Comparison of ENCODE assay signal across 1 cellular context in genomic region chr15:38297623-38298388, GRCh38.
TF ChIP-seq lines count a peak whose summit lies in the region.

No MANE protein-coding gene starts in this region.

TF ChIP-seq in GM12878, 131 proteins besides CTCF, POLR2A, EP300 and RAD21 (continued from another document):
- TF ChIP-seq RBBP5 (conservative IDR thresholded peaks at IDR 0.05) = no peak
- no peak for TF ChIP-seq ELK1 (IDR thresholded peaks at IDR 0.05; ENCODE audit: low read depth, low read length)
- no peak for TF ChIP-seq PAX8 (IDR thresholded peaks at IDR 0.05)
- no peak for TF ChIP-seq EGR1 (IDR thresholded peaks at IDR 0.05; ENCODE audit: borderline replicate concordance in 1 of 2, low read depth in 2 of 2, low read length in 2 of 2)
- no peak for TF ChIP-seq CBX3 (IDR thresholded peaks at IDR 0.05; ENCODE audit: borderline replicate concordance, low read depth)
- TF ChIP-seq NKRF (conservative IDR thresholded peaks at IDR 0.05) = no peak
- no peak for TF ChIP-seq RFX5 (IDR thresholded peaks at IDR 0.05; ENCODE audit: low read depth, low read length)
- TF ChIP-seq NFYA (IDR thresholded peaks at IDR 0.05; ENCODE audit: borderline replicate concordance, low read depth, low read length) = no peak
- TF ChIP-seq MEF2B (IDR thresholded peaks at IDR 0.05; ENCODE audit: partially characterized antibody, poor library complexity, severe bottlenecking) = no peak
- 0 out of 2 replicates have a peak, but pooled peaks have one; percentile 30 for TF ChIP-seq RELB (IDR thresholded peaks at IDR 0.05; ENCODE audit: low read depth)
